In the genomic region with DNA sequence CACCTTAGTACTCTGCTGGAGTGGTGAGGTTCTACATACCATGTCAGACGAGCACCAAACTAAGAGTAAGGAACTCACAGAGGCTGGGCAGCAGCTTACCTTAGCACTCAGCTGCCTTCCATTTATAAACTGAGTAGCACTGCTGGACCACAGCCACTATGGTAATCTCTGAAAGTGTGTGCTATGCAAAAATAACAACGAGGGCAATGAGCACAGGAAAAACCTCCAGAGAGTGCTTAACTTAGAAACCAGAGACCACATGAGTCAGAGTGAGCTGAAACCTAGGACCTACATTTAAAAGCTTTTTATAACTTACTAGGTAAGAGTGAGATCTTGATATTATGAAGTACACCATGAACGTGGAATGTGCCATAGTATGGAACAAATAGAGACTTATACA, we compare ENCODE assay signal across 8 cellular contexts. TPM values are rescaled to one million over a fixed set of nuclear protein-coding genes. Genes with fewer than 3 reads are reported as not detected.
DNase-seq lines count a peak whose midpoint lies in the region; ATAC-seq lines count a peak whose summit lies in the region.

No MANE protein-coding gene starts in this region.

- DNase-seq in HT1080 (ENCODE audit: low read depth) (peak; percentile 79), iris pigment epithelial cell (ENCODE audit: low read depth) (peak; percentile 89), SIG-M5 (lab: John Stamatoyannopoulos, UW) (no peak), left colon (no peak), OCI-M1 (lab: John Stamatoyannopoulos, UW) (no peak), DMS114 treated with DMSO at 0.1 percent for 48 hours (lab: John Stamatoyannopoulos, UW; ENCODE audit: unreplicated experiment) (no peak)

- intact Hi-C loops in left colon (cut with DNase I, micrococcal nuclease) = no loop called here

- ATAC-seq in GM18519 (IDR thresholded peaks at IDR 0.05; ENCODE audit: low FRiP score, unreplicated experiment) (peak; percentile 95), GM21825 (IDR thresholded peaks at IDR 0.05; ENCODE audit: unreplicated experiment) (peak; percentile 98), left colon (no peak)

RNA-seq across cellular contexts. Expression of gene CD59, which starts 17.1 kb away (rescaled TPM):
- total RNA-seq in HT1080 (2014; rRNA removed; shearing (Covaris generic)) = 551 and 728 TPM in 2 replicates
- polyA plus RNA-seq in HT1080 (2015; cell fraction: cytosol; rRNA removed) = 872 and 957 TPM in 2 replicates
- 650 and 657 TPM in 2 replicates for polyA plus RNA-seq in HT1080 (2015; cell fraction: nucleus; rRNA removed)
- 100 to 1,000 TPM; 271 to 585 TPM for total RNA-seq in left colon

RNA-seq across cellular contexts. Expression of gene FBXO3, which starts 21.0 kb away (rescaled TPM):
- 18.6 and 22.0 TPM in 2 replicates for total RNA-seq in HT1080 (2014; rRNA removed; shearing (Covaris generic))
- 35.5 and 36.5 TPM in 2 replicates for polyA plus RNA-seq in HT1080 (2015; cell fraction: cytosol; rRNA removed)
- 61.1 and 68.3 TPM in 2 replicates for polyA plus RNA-seq in HT1080 (2015; cell fraction: nucleus; rRNA removed)
- 10 to 100 TPM; 29.5 to 36.5 TPM for total RNA-seq in left colon

RNA-seq across cellular contexts. Expression of gene C11orf91, which starts 52.7 kb away (rescaled TPM):
- total RNA-seq in HT1080 (2014; rRNA removed; shearing (Covaris generic)) = 0.11 and 1.2 TPM in 2 replicates
- polyA plus RNA-seq in HT1080 (2015; cell fraction: cytosol; rRNA removed) = not detected in 2 replicates
- polyA plus RNA-seq in HT1080 (2015; cell fraction: nucleus; rRNA removed) = 1.3 and 1.9 TPM in 2 replicates
- not detected for total RNA-seq in left colon

Comparison
In these comparisons a context has a peak if more than half of its experiments do, and no peak if none do; other contexts are left out.
1. DNase-seq: peak in HT1080 (single experiment) and iris pigment epithelial cell (single experiment); none in SIG-M5 (single experiment), left colon (0 of 2), OCI-M1 (single experiment) and DMS114 treated with DMSO at 0.1 percent for 48 hours (single experiment).